In the genomic region with DNA sequence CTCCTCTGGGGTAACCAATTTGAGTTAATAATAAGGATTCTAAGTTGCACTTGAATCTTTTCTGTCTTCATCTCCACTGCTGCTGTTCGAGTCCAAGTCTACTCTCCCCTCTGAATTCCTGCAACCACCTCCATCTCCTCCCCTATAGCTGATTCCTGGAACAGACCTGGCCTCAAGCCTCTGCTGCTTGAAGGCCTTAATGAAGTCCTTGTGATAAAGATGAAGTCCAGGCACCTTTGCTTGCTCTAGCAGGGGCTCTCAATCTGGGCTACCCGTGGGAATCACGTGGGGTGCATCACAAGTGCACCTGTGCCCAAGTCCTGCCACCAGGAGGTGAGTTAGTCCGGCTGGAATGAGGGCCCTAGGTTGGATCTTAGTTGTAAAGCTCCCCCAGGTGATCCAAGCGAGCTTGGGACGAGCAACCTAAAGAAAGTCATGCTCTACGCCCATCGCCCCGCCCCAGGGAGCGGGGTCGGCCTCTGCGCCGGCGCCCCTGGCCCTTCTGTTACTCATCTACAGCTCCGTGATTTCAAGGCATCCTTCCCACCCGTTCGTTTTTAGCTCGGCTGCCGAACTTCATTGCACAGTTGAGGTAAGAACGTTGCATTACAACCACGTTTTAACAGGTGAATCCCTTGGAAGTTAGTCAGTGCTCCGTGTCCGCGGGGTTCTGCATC, we compare ENCODE assay signal across 8 cellular contexts. TPM values are rescaled to one million over a fixed set of nuclear protein-coding genes. Genes with fewer than 3 reads are reported as not detected.
DNase-seq lines count a peak whose midpoint lies in the region; ATAC-seq lines count a peak whose summit lies in the region.

No MANE protein-coding gene starts in this region.

- no CpG with 5 or more reads among the region's 24 CpGs for WGBS in iPS DF 6.9 (ENCODE audit: insufficient coverage, insufficient read length)

- H3K4me1 ChIP-seq in iPS DF 6.9 (ENCODE audit: control insufficient read depth, insufficient read depth, low read length), result peaks cover 3% of the 10 kb centered on the region; the same call in 1 of the 2 replicates

- peaks cover 76% of the 10 kb centered on the region for H3K36me3 Mint-ChIP-seq in activated T-helper 17 cell treated with anti-CD3 and anti-CD28 coated beads, Interleukin-2, amount 50 U/mL, for 72 hours (ENCODE audit: low read depth)

- no peak overlapping the region for H3K27ac ChIP-seq in iPS DF 6.9 (ENCODE audit: low read length)

- peak; percentile 15 for ATAC-seq in HG02981 (IDR thresholded peaks at IDR 0.05; ENCODE audit: unreplicated experiment)
- ATAC-seq in activated T-helper 17 cell treated with anti-CD3 and anti-CD28 coated beads, Interleukin-2, amount 50 U/mL, for 72 hours (replicated peaks), result peak; percentile 17
- ATAC-seq in GM21825 (IDR thresholded peaks at IDR 0.05; ENCODE audit: unreplicated experiment), result no peak

- H3K27me3 ChIP-seq in iPS DF 6.9 (ENCODE audit: control insufficient read depth, insufficient read depth, low read length), result no peaks in the 10 kb centered on the region

- no peaks in the 10 kb centered on the region for H3K9me3 ChIP-seq in iPS DF 6.9 (ENCODE audit: control insufficient read depth, insufficient read depth, low read length)

- H3K27ac Mint-ChIP-seq in activated T-helper 17 cell treated with anti-CD3 and anti-CD28 coated beads, Interleukin-2, amount 50 U/mL, for 72 hours, result peak overlapping the region; percentile 36

- H3K4me3 ChIP-seq in iPS DF 6.9 (ENCODE audit: low read length), result peak overlapping the region; percentile 70; the same call in 1 of the 2 replicates

- H3K4me3 Mint-ChIP-seq in activated T-helper 17 cell treated with anti-CD3 and anti-CD28 coated beads, Interleukin-2, amount 50 U/mL, for 72 hours, result peak overlapping the region; percentile 73

- H3K9me3 Mint-ChIP-seq in activated T-helper 17 cell treated with anti-CD3 and anti-CD28 coated beads, Interleukin-2, amount 50 U/mL, for 72 hours, result no peaks in the 10 kb centered on the region

- no peaks in the 10 kb centered on the region for H3K36me3 ChIP-seq in iPS DF 6.9 (ENCODE audit: control insufficient read depth, insufficient read depth, low read length)

- H3K4me1 Mint-ChIP-seq in activated T-helper 17 cell treated with anti-CD3 and anti-CD28 coated beads, Interleukin-2, amount 50 U/mL, for 72 hours, result peaks cover 25% of the 10 kb centered on the region

- DNase-seq in DMS153 (lab: John Stamatoyannopoulos, UW), result peak; percentile 43
- DNase-seq in iPS DF 6.9 (ENCODE audit: low read depth, low spot score), result no peak
- DNase-seq in stimulated activated CD4-positive, alpha-beta T cell treated with anti-CD3 and anti-CD28 coated beads, TNF-alpha, amount 100 ng/mL, for 4 hours (ENCODE audit: low read depth in 3 of 3), result peak in 2 of 3 experiments; percentile 14 to 26
- no peak for DNase-seq in GOT3 (lab: John Stamatoyannopoulos, UW)
- DNase-seq in cortex of kidney (lab: John Stamatoyannopoulos, UW), result no peak

- H3K27me3 Mint-ChIP-seq in activated T-helper 17 cell treated with anti-CD3 and anti-CD28 coated beads, Interleukin-2, amount 50 U/mL, for 72 hours, result no peaks in the 10 kb centered on the region

RNA-seq across cellular contexts. Expression of gene IAH1, which starts 0.9 kb away (rescaled TPM):
- total RNA-seq in activated T-helper 17 cell treated with anti-CD3 and anti-CD28 coated beads, Interleukin-2, amount 50 U/mL, for 72 hours, result 10 to 100 TPM; 61.2 to 65.1 TPM

RNA-seq across cellular contexts. Expression of gene CPSF3, which starts 50.0 kb away (rescaled TPM):
- 10 to 100 TPM; 34.5 to 53.8 TPM for total RNA-seq in activated T-helper 17 cell treated with anti-CD3 and anti-CD28 coated beads, Interleukin-2, amount 50 U/mL, for 72 hours

RNA-seq across cellular contexts. Expression of gene ITGB1BP1, which starts 50.1 kb away (rescaled TPM):
- total RNA-seq in activated T-helper 17 cell treated with anti-CD3 and anti-CD28 coated beads, Interleukin-2, amount 50 U/mL, for 72 hours, result 100 to 1,000 TPM; 109 to 310 TPM

Comparison
In these comparisons a context has a peak if more than half of its experiments do, and no peak if none do; other contexts are left out.
1. DNase-seq: peak in DMS153 (single experiment) and stimulated activated CD4-positive, alpha-beta T cell treated with anti-CD3 and anti-CD28 coated beads, TNF-alpha, amount 100 ng/mL, for 4 hours (2 of 3); none in iPS DF 6.9 (single experiment), GOT3 (single experiment) and cortex of kidney (single experiment).